ENCODE assay signal across 9 cellular contexts in genomic region chr19:40811478-40812341, GRCh38. TPM values are rescaled to one million over a fixed set of nuclear protein-coding genes. Genes with fewer than 3 reads are reported as not detected.
DNase-seq lines count a peak whose midpoint lies in the region; ATAC-seq, FAIRE-seq and TF ChIP-seq lines count a peak whose summit lies in the region.
"Had no signal": no experiment of that assay in that cellular context is flagged by ENCODE, and none has a peak within 500 bp of the region (broad histone marks: within the 10 kb centered on the region; RNA-seq: fewer than 3 reads in every experiment).

No MANE protein-coding gene starts in this region.

- FAIRE-seq in pancreas (lab: Jason Lieb, UNC) = no peak

- H3K36me3 ChIP-seq in iPS-20b (ENCODE audit: insufficient read depth, low read depth, low read length) (peaks cover 29% of the 10 kb centered on the region), subcutaneous abdominal adipose tissue (ENCODE audit: control insufficient read depth in 5 of 5, insufficient read depth in 5 of 5, low read length in 5 of 5) (peaks cover 0 to 28% (median 25%) of the 10 kb centered on the region in 5 donors), pancreas (no peaks in the 10 kb centered on the region)

- intact Hi-C loops in pancreas (cut with DNase I) = loop anchor here in 1 of 3 donors (10.0 kb wide), 1 partner anchor 147 kb away; no protein-coding TSS in a partner anchor

- DNase-seq in NOMO-1 treated with DMSO at 0.1 percent for 48 hours (lab: John Stamatoyannopoulos, UW; ENCODE audit: unreplicated experiment) (peak; percentile 31), NOMO-1 treated with dmso at 0.1 percent for 144 hours (lab: John Stamatoyannopoulos, UW; ENCODE audit: unreplicated experiment) (no peak), pancreas (no peak), ureter (ENCODE audit: low spot score) (no peak), DMS153 treated with DMSO at 0.1 percent for 48 hours (lab: John Stamatoyannopoulos, UW; ENCODE audit: unreplicated experiment) (no peak)
- peak in 1 of 2 donors; percentile 23 for DNase-seq in activated naive CD4-positive, alpha-beta T cell treated with anti-CD3 and anti-CD28 coated beads, Interleukin-2, amount 50 U/mL, for 72 hours (ENCODE audit: low spot score in 2 of 2)

- H3K27ac ChIP-seq in iPS-20b (ENCODE audit: low read length) (no peak overlapping the region), subcutaneous abdominal adipose tissue (ENCODE audit: low read depth, low read length) (no peak overlapping the region), pancreas (peak overlapping the region in 1 of 4 donors; percentile 63)
- H3K27ac ChIP-seq: C4-2B had no signal

- 59 to 68% methylated on average over 27 to 35 of the region's 35 CpGs for WGBS in pancreas, 2 donors

- TF ChIP-seq CTCF in pancreas (IDR thresholded peaks at IDR 0.05) = no peak

- peak overlapping the region; percentile 66 for H3K4me3 ChIP-seq in iPS-20b (ENCODE audit: low read length)
- H3K4me3 ChIP-seq in subcutaneous abdominal adipose tissue (ENCODE audit: low read depth in 1 of 5, low read length in 5 of 5) = peak overlapping the region in 3 of 5 donors; percentile 22 to 64 (median 59)
- H3K4me3 ChIP-seq in pancreas = peak overlapping the region in 2 of 4 donors; percentile 29 to 42

- H3K36me3 Mint-ChIP-seq in activated naive CD4-positive, alpha-beta T cell treated with anti-CD3 and anti-CD28 coated beads, Interleukin-2, amount 50 U/mL, for 72 hours = peaks cover 0 to 3% of the 10 kb centered on the region in 2 donors

- H3K4me1 ChIP-seq in iPS-20b (ENCODE audit: insufficient read depth, low read length) = peaks cover 5% of the 10 kb centered on the region
- H3K4me1 ChIP-seq in subcutaneous abdominal adipose tissue (ENCODE audit: control insufficient read depth in 5 of 5, insufficient read depth in 5 of 5, low read length in 5 of 5) = peaks cover 8 to 61% (median 49%) of the 10 kb centered on the region in 5 donors
- peaks cover 0 to 2% (median 0%) of the 10 kb centered on the region in 3 donors for H3K4me1 ChIP-seq in pancreas

- peak overlapping the region; percentile 81 to 85 for H3K27ac Mint-ChIP-seq in activated naive CD4-positive, alpha-beta T cell treated with anti-CD3 and anti-CD28 coated beads, Interleukin-2, amount 50 U/mL, for 72 hours

- H3K9ac ChIP-seq in iPS-20b (ENCODE audit: low read depth, low read length) (peak overlapping the region; percentile 61; the same call in 1 of the 2 replicates), subcutaneous abdominal adipose tissue (ENCODE audit: low read length in 5 of 5) (peak overlapping the region in 1 of 5 donors; percentile 52)

- ATAC-seq in activated naive CD4-positive, alpha-beta T cell treated with anti-CD3 and anti-CD28 coated beads, Interleukin-2, amount 50 U/mL, for 72 hours = no peak
- ATAC-seq in pancreas = no peak

- H3K9me3 ChIP-seq in iPS-20b (ENCODE audit: insufficient read depth, low read depth, low read length) (no peaks in the 10 kb centered on the region), subcutaneous abdominal adipose tissue (ENCODE audit: control insufficient read depth in 5 of 5, low read length in 5 of 5) (no peaks in the 10 kb centered on the region), pancreas (no peaks in the 10 kb centered on the region)

- peaks cover 25% of the 10 kb centered on the region for H3K27me3 ChIP-seq in iPS-20b (ENCODE audit: insufficient read depth, low read length)
- peaks cover 0 to 1% (median 0%) of the 10 kb centered on the region in 5 donors for H3K27me3 ChIP-seq in subcutaneous abdominal adipose tissue (ENCODE audit: control insufficient read depth in 5 of 5, insufficient read depth in 4 of 5, low read length in 5 of 5)
- no peaks in the 10 kb centered on the region for H3K27me3 ChIP-seq in pancreas

- H3K9me3 Mint-ChIP-seq in activated naive CD4-positive, alpha-beta T cell treated with anti-CD3 and anti-CD28 coated beads, Interleukin-2, amount 50 U/mL, for 72 hours = no peaks in the 10 kb centered on the region

RNA-seq across cellular contexts. Expression of gene EGLN2, which starts 12.7 kb away (rescaled TPM):
- 10 to 100 TPM; 88.3 to 96.7 TPM for total RNA-seq in activated naive CD4-positive, alpha-beta T cell treated with anti-CD3 and anti-CD28 coated beads, Interleukin-2, amount 50 U/mL, for 72 hours
- 10 to 100 TPM; 22.3 to 45.6 (median 27.4) TPM for total RNA-seq in pancreas
- polyA plus RNA-seq in pancreas = 10 to 100 TPM; 57.6 to 82.1 TPM
- total RNA-seq in ureter = 79.3 TPM

RNA-seq across cellular contexts. Expression of gene RAB4B, which starts 33.7 kb away (rescaled TPM):
- total RNA-seq in activated naive CD4-positive, alpha-beta T cell treated with anti-CD3 and anti-CD28 coated beads, Interleukin-2, amount 50 U/mL, for 72 hours = 10 to 100 TPM; 42.8 to 60.6 TPM
- 10 to 100 TPM in 2 of 6 donors, 1 to 10 TPM in 4; 5.0 to 18.9 (median 9.1) TPM for total RNA-seq in pancreas
- 10 to 100 TPM; 34.3 to 45.8 TPM for polyA plus RNA-seq in pancreas
- total RNA-seq in ureter = 45.3 TPM

RNA-seq across cellular contexts. Expression of gene MIA, which starts 36.4 kb away (rescaled TPM):
- total RNA-seq in activated naive CD4-positive, alpha-beta T cell treated with anti-CD3 and anti-CD28 coated beads, Interleukin-2, amount 50 U/mL, for 72 hours = not detected
- total RNA-seq in pancreas (1 to 10 TPM in 1 of 6 donors, under 1 TPM in 1, not detected in 4; 0.79 to 1.9 TPM), ureter (not detected)
- 1 to 10 TPM in 1 of 2 donors, under 1 TPM in 1; 0.94 to 2.2 TPM for polyA plus RNA-seq in pancreas

RNA-seq across cellular contexts. Expression of gene CYP2A6, which starts 38.5 kb away (rescaled TPM):
- under 1 TPM in 1 of 2 donors, not detected in 1; 0.23 TPM for total RNA-seq in activated naive CD4-positive, alpha-beta T cell treated with anti-CD3 and anti-CD28 coated beads, Interleukin-2, amount 50 U/mL, for 72 hours
- total RNA-seq in pancreas = under 1 TPM in 1 of 6 donors, not detected in 5; 0.66 TPM
- polyA plus RNA-seq in pancreas = not detected
- total RNA-seq in ureter = not detected
